Comparison of ENCODE assay signal across 22 cellular contexts in the genomic region with DNA sequence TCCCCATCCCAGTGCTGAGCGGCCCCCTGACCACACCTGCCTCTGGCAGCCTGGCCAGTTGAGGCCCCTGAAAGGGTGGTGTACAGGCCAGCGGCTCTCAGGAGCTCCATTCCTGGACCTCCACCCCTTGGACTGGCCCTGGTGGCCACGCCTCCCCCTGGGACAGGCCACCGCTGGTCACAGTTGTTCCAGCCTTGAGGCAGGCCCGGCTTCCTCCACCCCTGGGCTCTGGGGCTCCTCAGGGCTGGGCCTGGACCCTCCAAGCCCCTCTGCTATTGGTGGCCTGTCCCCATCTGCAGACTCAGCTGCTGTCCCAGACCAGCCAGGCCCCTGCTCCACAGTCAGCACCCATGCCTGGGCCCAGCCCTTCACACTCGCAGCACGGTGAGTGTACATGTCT.
A peak's percentile ranks its signal among the peaks of the same experiment; 100 is the strongest.
DNase-seq lines count a peak whose midpoint lies in the region; ATAC-seq, FAIRE-seq and TF ChIP-seq lines count a peak whose summit lies in the region.
"Had no signal": no experiment of that assay in that cellular context is flagged by ENCODE, and none has a peak within 500 bp of the region (broad histone marks: within the 10 kb centered on the region; RNA-seq: fewer than 3 reads in every experiment).

No MANE protein-coding gene starts in this region.

- H4K5ac ChIP-seq in H1 (ENCODE audit: insufficient read length, low read depth, low read length), result no peak overlapping the region

- H3K79me1 ChIP-seq in H1 (ENCODE audit: low read depth, low read length) (no peaks in the 10 kb centered on the region), trophoblast cell (ENCODE audit: low read length) (no peaks in the 10 kb centered on the region)

- H4K91ac ChIP-seq in H1 (replicated peaks; ENCODE audit: insufficient read length, low read length), result peak overlapping the region; percentile 81
- H4K91ac ChIP-seq in trophoblast cell (ENCODE audit: low read depth, low read length), result no peak overlapping the region

- no peak overlapping the region for H3K56ac ChIP-seq in H1 (replicated peaks; ENCODE audit: insufficient read length, low read depth, low read length)

- DNase-seq in SK-N-SH (peak; percentile 13), 8988T (peak; percentile 17), H1 (ENCODE audit: low read depth in 1 of 2, low spot score in 2 of 2) (no peak), trophoblast cell (no peak), NAMALWA (ENCODE audit: low spot score) (no peak)
- DNase-seq in activated CD4-positive, alpha-beta T cell treated with anti-CD3 and anti-CD28 coated beads, Interleukin-2, amount 50 U/mL, for 4 hours, result no peak
- DNase-seq: CD4-positive, alpha-beta T cell; DMS153; GDM1; HFFc6; KG1; MV-4-11; NCI-H1417 treated with DMSO at 0.1 percent for 48 hours; NCI-H1930; NCI-H526; PC-3; RPMI8226 had no signal

- 6% methylated on average over 3 of the region's 7 CpGs for WGBS in SK-N-SH (ENCODE audit: low lambda C conversion rate)
- WGBS in H1 (ENCODE audit: extremely low coverage in 1 of 2, insufficient coverage in 1 of 2, insufficient read length in 1 of 2, insufficient replicate concordance in 2 of 2, low coverage in 1 of 2, low lambda C conversion rate in 2 of 2, missing lambda C conversion rate in 1 of 2), 2 experiments, result 70% methylated on average over 7 of the region's 7 CpGs; no CpG with 5 or more reads in 1 of the 2 experiments
- no CpG with 5 or more reads among the region's 7 CpGs for WGBS in trophoblast cell (ENCODE audit: extremely low coverage, insufficient coverage, insufficient read length)

- H3K18ac ChIP-seq in H1 (ENCODE audit: extremely low read depth, low read length) (no peak overlapping the region; the same call in 1 of the 2 replicates), trophoblast cell (ENCODE audit: low read length) (no peak overlapping the region)

- H3K79me2 ChIP-seq in SK-N-SH (ENCODE audit: insufficient read depth) (no peaks in the 10 kb centered on the region), H1 (ENCODE audit: control insufficient read depth in 1 of 2, insufficient read depth in 2 of 2, low read length in 2 of 2) (no peaks in the 10 kb centered on the region), trophoblast cell (ENCODE audit: control insufficient read depth, insufficient read depth, low read length, poor library complexity) (no peaks in the 10 kb centered on the region)

- no peak overlapping the region for H2BK120ac ChIP-seq in H1 (replicated peaks; ENCODE audit: low read depth, low read length)
- H2BK120ac ChIP-seq in trophoblast cell (ENCODE audit: insufficient read depth, low read length, poor library complexity), result no peak overlapping the region

- no peaks in the 10 kb centered on the region for H3K36me3 ChIP-seq in SK-N-SH (replicated peaks in 1 of 2; ENCODE audit: control insufficient read depth in 1 of 2, insufficient read depth in 2 of 2, low read length in 1 of 2)
- H3K36me3 ChIP-seq in H1 (ENCODE audit: control insufficient read depth in 2 of 4, insufficient read depth in 4 of 4, low read length in 3 of 4), result no peaks in the 10 kb centered on the region
- no peaks in the 10 kb centered on the region for H3K36me3 ChIP-seq in trophoblast cell (ENCODE audit: control insufficient read depth in 1 of 2, insufficient read depth in 2 of 2, low read length in 2 of 2)

- no peak overlapping the region for H3K4me3 ChIP-seq in SK-N-SH (ENCODE audit: low read depth in 2 of 2, low read length in 1 of 2)
- no peak overlapping the region for H3K4me3 ChIP-seq in H1 (ENCODE audit: extremely low read depth in 1 of 4, insufficient read depth in 2 of 4, low read depth in 3 of 4, low read length in 4 of 4)
- peak overlapping the region; percentile 10 for H3K4me3 ChIP-seq in trophoblast cell (ENCODE audit: low read depth, low read length)

- H3K23ac ChIP-seq in H1 (ENCODE audit: insufficient read length), result no peak overlapping the region
- H3K23ac ChIP-seq in trophoblast cell (ENCODE audit: low read length), result no peak overlapping the region

- TF ChIP-seq EP300 in SK-N-SH (IDR thresholded peaks at IDR 0.05; ENCODE audit: borderline replicate concordance in 1 of 2, low read depth in 1 of 2, low read length in 1 of 2) (no peak), H1 (IDR thresholded peaks at IDR 0.05; ENCODE audit: borderline replicate concordance in 1 of 2, low read depth in 2 of 2, low read length in 2 of 2) (no peak)

- no peak overlapping the region for H3K4me2 ChIP-seq in SK-N-SH
- no peak overlapping the region for H3K4me2 ChIP-seq in H1 (ENCODE audit: insufficient read depth in 1 of 2, low read depth in 2 of 2, low read length in 2 of 2)
- H3K4me2 ChIP-seq in trophoblast cell (ENCODE audit: low read length), result no peak overlapping the region

- TF ChIP-seq POLR2A in H1 (IDR thresholded peaks at IDR 0.05; ENCODE audit: control extremely low read depth in 1 of 2, low read depth in 2 of 2, low read length in 2 of 2), result no peak

- no peak overlapping the region for H2AFZ ChIP-seq in SK-N-SH (ENCODE audit: low read depth)
- no peak overlapping the region for H2AFZ ChIP-seq in H1 (ENCODE audit: low read length)
- no peak overlapping the region for H2AFZ ChIP-seq in trophoblast cell (ENCODE audit: insufficient read depth, low read length, poor library complexity)

- H3K23me2 ChIP-seq in H1 (ENCODE audit: low read depth, low read length), result peaks cover 11% of the 10 kb centered on the region; the same call in 1 of the 2 replicates

- H3K9ac ChIP-seq in SK-N-SH, result no peak overlapping the region
- H3K9ac ChIP-seq in H1 (replicated peaks in 1 of 4; ENCODE audit: extremely low read depth in 1 of 4, low read depth in 3 of 4, low read length in 3 of 4), result no peak overlapping the region
- H3K9ac ChIP-seq in trophoblast cell (ENCODE audit: low read length), result no peak overlapping the region

- H4K12ac ChIP-seq in trophoblast cell (ENCODE audit: low read depth, low read length), result no peak overlapping the region

- H3F3A ChIP-seq in SK-N-SH (replicated peaks; ENCODE audit: insufficient read depth), result no peaks in the 10 kb centered on the region

- H2BK20ac ChIP-seq in H1 (ENCODE audit: low read length), result no peak overlapping the region

- POLR2A ChIA-PET in SK-N-SH (lab: Yijun Ruan, JAX) (no interaction called here), H1 (lab: Charles Lee; ENCODE audit: partially characterized antibody) (no interaction called here)

- H2BK5ac ChIP-seq in H1 (ENCODE audit: low read depth, low read length), result no peak overlapping the region; the same call in 1 of the 2 replicates
- H2BK5ac ChIP-seq in trophoblast cell (ENCODE audit: low read depth, low read length, poor library complexity), result no peak overlapping the region

- TF ChIP-seq RAD21 in SK-N-SH (IDR thresholded peaks at IDR 0.05; ENCODE audit: low read length) (no peak), H1 (IDR thresholded peaks at IDR 0.05 in 1 of 2, conservative IDR thresholded peaks at IDR 0.05 in 1 of 2; ENCODE audit: low read depth in 2 of 2, low read length in 2 of 2) (no peak)

- H2AK5ac ChIP-seq in H1 (ENCODE audit: low read depth, low read length) (no peak overlapping the region), trophoblast cell (ENCODE audit: low read length) (no peak overlapping the region)

- no peaks in the 10 kb centered on the region for H4K20me1 ChIP-seq in SK-N-SH (ENCODE audit: insufficient read depth)
- H4K20me1 ChIP-seq in H1 (replicated peaks in 1 of 2; ENCODE audit: control insufficient read depth in 1 of 2, insufficient read depth in 2 of 2, low read length in 2 of 2), result peaks cover 0 to 7% of the 10 kb centered on the region in 2 experiments

- H3K27me3 ChIP-seq in SK-N-SH (ENCODE audit: insufficient read depth), result peaks cover 23% of the 10 kb centered on the region
- H3K27me3 ChIP-seq in H1 (replicated peaks in 1 of 4; ENCODE audit: control insufficient read depth in 3 of 4, extremely low read depth in 1 of 4, insufficient read depth in 3 of 4, low read length in 3 of 4), result no peaks in the 10 kb centered on the region
- H3K27me3 ChIP-seq in trophoblast cell (ENCODE audit: insufficient read depth, low read length), result no peaks in the 10 kb centered on the region

- no peak for FAIRE-seq in H1 (lab: Jason Lieb, UNC)
- FAIRE-seq: H54 had no signal

- H2BK15ac ChIP-seq in H1 (ENCODE audit: low read length), result 0 out of 2 replicates have a peak overlapping the region, but pooled peaks have one; percentile 61

- no peak overlapping the region for H3K14ac ChIP-seq in H1 (ENCODE audit: insufficient read length)
- no peak overlapping the region for H3K14ac ChIP-seq in trophoblast cell (ENCODE audit: low read length)

- H3K27ac ChIP-seq in SK-N-SH (ENCODE audit: low read depth in 2 of 2, low read length in 1 of 2), result no peak overlapping the region
- H3K27ac ChIP-seq in H1 (ENCODE audit: low read depth, low read length), result no peak overlapping the region
- H3K27ac ChIP-seq in trophoblast cell (ENCODE audit: low read depth, low read length), result no peak overlapping the region
- H3K27ac ChIP-seq: 22Rv1 had no signal

- no peaks in the 10 kb centered on the region for H3K9me3 ChIP-seq in SK-N-SH
- H3K9me3 ChIP-seq in H1 (ENCODE audit: insufficient read depth in 2 of 2, low read depth in 1 of 2, low read length in 1 of 2), result no peaks in the 10 kb centered on the region
- H3K9me3 ChIP-seq in trophoblast cell (ENCODE audit: insufficient read depth, low read depth, low read length), result peaks cover 2% of the 10 kb centered on the region
- H3K9me3 ChIP-seq: Caco-2 had no signal

- H3K4me1 ChIP-seq in SK-N-SH (ENCODE audit: control insufficient read depth in 1 of 2, insufficient read depth in 2 of 2, low read depth in 1 of 2, low read length in 1 of 2) (no peaks in the 10 kb centered on the region), H1 (replicated peaks in 1 of 4; ENCODE audit: control insufficient read depth in 3 of 4, insufficient read depth in 4 of 4, low read length in 3 of 4) (no peaks in the 10 kb centered on the region), trophoblast cell (ENCODE audit: control insufficient read depth in 1 of 2, insufficient read depth in 2 of 2, low read length in 2 of 2) (no peaks in the 10 kb centered on the region)
- H3K4me1 ChIP-seq: Caco-2 had no signal

- no peak for ATAC-seq in SK-N-SH treated with all-trans-retinoic acid at 6 μM for 48 hours
- ATAC-seq in GM18907 (IDR thresholded peaks at IDR 0.05; ENCODE audit: unreplicated experiment), result no peak
- ATAC-seq: PC-3 had no signal

- H4K8ac ChIP-seq in H1 (ENCODE audit: extremely low read depth, insufficient read depth, low read length), result no peak overlapping the region
- H4K8ac ChIP-seq in trophoblast cell (ENCODE audit: low read depth, low read length), result no peak overlapping the region

- CTCF ChIA-PET in SK-N-SH (lab: Yijun Ruan, JAX), result interaction anchor here (0.5 to 2.0 kb wide), 5 partner anchors 13 to 130 kb away, joined by 3 to 12 read pairs (median 3); no protein-coding TSS in a partner anchor
- CTCF ChIA-PET in H1 (lab: Charles Lee; ENCODE audit: partially characterized antibody), result interaction anchor here (1.1 to 1.8 kb wide), 2 partner anchors 13 to 50 kb away, joined by 5 to 7 read pairs; no protein-coding TSS in a partner anchor

- H3K4ac ChIP-seq in H1 (replicated peaks; ENCODE audit: insufficient read length, low read depth, low read length), result no peak overlapping the region
- H3K4ac ChIP-seq in trophoblast cell (ENCODE audit: low read depth, low read length), result no peak overlapping the region

- H3K9me2 ChIP-seq in SK-N-SH, result no peaks in the 10 kb centered on the region

- TF ChIP-seq CTCF in SK-N-SH (IDR thresholded peaks at IDR 0.05) (no peak), H1 (IDR thresholded peaks at IDR 0.05; ENCODE audit: control extremely low read depth in 1 of 3, insufficient read depth in 1 of 3, low read depth in 1 of 3, low read length in 3 of 3) (no peak)

- H2BK12ac ChIP-seq in H1 (ENCODE audit: low read depth, low read length) (no peak overlapping the region), trophoblast cell (ENCODE audit: low read length) (no peak overlapping the region)

Comparison
In these comparisons a context has a peak if more than half of its experiments do, and no peak if none do; other contexts are left out.
1. DNase-seq: peak in SK-N-SH (single experiment) and 8988T (single experiment); none in H1 (0 of 2), trophoblast cell (0 of 2), activated CD4-positive, alpha-beta T cell treated with anti-CD3 and anti-CD28 coated beads, Interleukin-2, amount 50 U/mL, for 4 hours (0 of 2) and NAMALWA (single experiment).